In genomic region chr2:69305712-69306611, GRCh38 we compare ENCODE assay signal across 8 cellular contexts.
A peak's percentile ranks its signal among the peaks of the same experiment; 100 is the strongest.
DNase-seq lines count a peak whose midpoint lies in the region; ATAC-seq lines count a peak whose summit lies in the region.

No MANE protein-coding gene starts in this region.

- peaks cover 3% of the 10 kb centered on the region for H3K9me3 Mint-ChIP-seq in activated T-helper 1 cell treated with anti-CD3 and anti-CD28 coated beads, Interleukin-12 subunit alpha, Interleukin-12 subunit beta, Interleukin-2, Interleukin-4 antibody, amounts not matched to agents 30 ng/mL and 10 ng/mL and 1 ng/mL, durations not matched to agents 14 hours and 24 hours and 36 hours
- H3K9me3 Mint-ChIP-seq in stimulated activated memory B cell treated with anti-CD40 and anti-IgM and Interleukin-4, amounts not matched to agents 10 μg/mL and 1 μg/mL and 100 μg/mL, for 72 hours = peaks cover 4% of the 10 kb centered on the region

- H3K4me3 ChIP-seq in iPS-18c (ENCODE audit: insufficient read depth, low read depth, low read length) = peak overlapping the region; percentile 77

- H3K4me1 Mint-ChIP-seq in activated T-helper 1 cell treated with anti-CD3 and anti-CD28 coated beads, Interleukin-12 subunit alpha, Interleukin-12 subunit beta, Interleukin-2, Interleukin-4 antibody, amounts not matched to agents 30 ng/mL and 10 ng/mL and 1 ng/mL, durations not matched to agents 14 hours and 24 hours and 36 hours (ENCODE audit: low read depth) = peaks cover 10% of the 10 kb centered on the region
- peaks cover 47% of the 10 kb centered on the region for H3K4me1 Mint-ChIP-seq in stimulated activated memory B cell treated with anti-CD40 and anti-IgM and Interleukin-4, amounts not matched to agents 10 μg/mL and 1 μg/mL and 100 μg/mL, for 72 hours

- H3K36me3 Mint-ChIP-seq in activated T-helper 1 cell treated with anti-CD3 and anti-CD28 coated beads, Interleukin-12 subunit alpha, Interleukin-12 subunit beta, Interleukin-2, Interleukin-4 antibody, amounts not matched to agents 30 ng/mL and 10 ng/mL and 1 ng/mL, durations not matched to agents 14 hours and 24 hours and 36 hours (ENCODE audit: low read depth) = no peaks in the 10 kb centered on the region
- H3K36me3 Mint-ChIP-seq in stimulated activated memory B cell treated with anti-CD40 and anti-IgM and Interleukin-4, amounts not matched to agents 10 μg/mL and 1 μg/mL and 100 μg/mL, for 72 hours = peaks cover 6% of the 10 kb centered on the region

- peaks cover 41% of the 10 kb centered on the region for H3K27me3 Mint-ChIP-seq in activated T-helper 1 cell treated with anti-CD3 and anti-CD28 coated beads, Interleukin-12 subunit alpha, Interleukin-12 subunit beta, Interleukin-2, Interleukin-4 antibody, amounts not matched to agents 30 ng/mL and 10 ng/mL and 1 ng/mL, durations not matched to agents 14 hours and 24 hours and 36 hours (ENCODE audit: insufficient read depth)
- peaks cover 18% of the 10 kb centered on the region for H3K27me3 Mint-ChIP-seq in stimulated activated memory B cell treated with anti-CD40 and anti-IgM and Interleukin-4, amounts not matched to agents 10 μg/mL and 1 μg/mL and 100 μg/mL, for 72 hours

- H3K9me3 ChIP-seq in iPS-18c (ENCODE audit: control insufficient read depth, insufficient read depth, low read length) = no peaks in the 10 kb centered on the region

- ATAC-seq in stimulated activated memory B cell treated with anti-CD40 and anti-IgM and Interleukin-4, amounts not matched to agents 10 μg/mL and 1 μg/mL and 100 μg/mL, for 72 hours = no peak
- ATAC-seq in HG03175 (IDR thresholded peaks at IDR 0.05; ENCODE audit: unreplicated experiment) (no peak), HG03521 (IDR thresholded peaks at IDR 0.05; ENCODE audit: unreplicated experiment) (no peak)

- H3K27ac Mint-ChIP-seq in activated T-helper 1 cell treated with anti-CD3 and anti-CD28 coated beads, Interleukin-12 subunit alpha, Interleukin-12 subunit beta, Interleukin-2, Interleukin-4 antibody, amounts not matched to agents 30 ng/mL and 10 ng/mL and 1 ng/mL, durations not matched to agents 14 hours and 24 hours and 36 hours = no peak overlapping the region
- no peak overlapping the region for H3K27ac Mint-ChIP-seq in stimulated activated memory B cell treated with anti-CD40 and anti-IgM and Interleukin-4, amounts not matched to agents 10 μg/mL and 1 μg/mL and 100 μg/mL, for 72 hours

- peak overlapping the region; percentile 51 for H3K4me3 Mint-ChIP-seq in activated T-helper 1 cell treated with anti-CD3 and anti-CD28 coated beads, Interleukin-12 subunit alpha, Interleukin-12 subunit beta, Interleukin-2, Interleukin-4 antibody, amounts not matched to agents 30 ng/mL and 10 ng/mL and 1 ng/mL, durations not matched to agents 14 hours and 24 hours and 36 hours
- peak overlapping the region; percentile 73 for H3K4me3 Mint-ChIP-seq in stimulated activated memory B cell treated with anti-CD40 and anti-IgM and Interleukin-4, amounts not matched to agents 10 μg/mL and 1 μg/mL and 100 μg/mL, for 72 hours

- DNase-seq in DMS 273 (lab: John Stamatoyannopoulos, UW; ENCODE audit: unreplicated experiment) (peak; percentile 43), DMS 273 treated with DMSO at 0.1 percent for 48 hours (lab: John Stamatoyannopoulos, UW) (no peak), RPMI8226 (no peak)
- DNase-seq in activated T-helper 1 cell treated with anti-CD3 and anti-CD28 coated beads, Interleukin-12 subunit alpha, Interleukin-12 subunit beta, Interleukin-2, Interleukin-4 antibody, amounts not matched to agents 30 ng/mL and 10 ng/mL and 1 ng/mL, durations not matched to agents 14 hours and 24 hours and 36 hours (ENCODE audit: low spot score) = no peak

- intact Hi-C loops in activated T-helper 1 cell treated with anti-CD3 and anti-CD28 coated beads, Interleukin-12 subunit alpha, Interleukin-12 subunit beta, Interleukin-2, Interleukin-4 antibody, amounts not matched to agents 30 ng/mL and 10 ng/mL and 1 ng/mL, durations not matched to agents 14 hours and 24 hours and 36 hours (cut with micrococcal nuclease) = no loop called here
